Comparison of ENCODE assay signal across 16 cellular contexts in genomic region chr4:57575465-57575864, GRCh38.
DNase-seq lines count a peak whose midpoint lies in the region; ATAC-seq and TF ChIP-seq lines count a peak whose summit lies in the region.
"Had no signal": no experiment of that assay in that cellular context is flagged by ENCODE, and none has a peak within 500 bp of the region (broad histone marks: within the 10 kb centered on the region; RNA-seq: fewer than 3 reads in every experiment).

No MANE protein-coding gene starts in this region.

- ATAC-seq in heart left ventricle: peak; percentile 42 to 90 (median 58)

- no peaks in the 10 kb centered on the region for H3K27me3 Mint-ChIP-seq in nephron (ENCODE audit: low read depth)
- H3K27me3 Mint-ChIP-seq: B cell; CD4-positive, alpha-beta T cell had no signal

- DNase-seq in heart left ventricle (peak in 3 of 5 donors; percentile 33 to 41 (median 33)), cardiac septum (ENCODE audit: low spot score) (no peak), DMS 273 treated with DMSO at 0.1 percent for 48 hours (lab: John Stamatoyannopoulos, UW) (peak; percentile 4), WERI-Rb-1 (peak; percentile 25), thyroid gland (no peak), AG08396 (ENCODE audit: low spot score) (no peak)
- DNase-seq: ACHN; C1 segment of cervical spinal cord; Calu3; CD4-positive, alpha-beta T cell; DND-41; GDM1; H7; IMR-90 had no signal

- TF ChIP-seq POLR2A in heart left ventricle (IDR thresholded peaks at IDR 0.05): no peak
- no peak for TF ChIP-seq POLR2A in thyroid gland (IDR thresholded peaks at IDR 0.05)

- H3K36me3 ChIP-seq in heart left ventricle (no peaks in the 10 kb centered on the region), WERI-Rb-1 (no peaks in the 10 kb centered on the region), thyroid gland (no peaks in the 10 kb centered on the region)

- H3K27ac Mint-ChIP-seq in nephron: peak overlapping the region in 2 of 3 experiments; percentile 17 to 80
- H3K27ac Mint-ChIP-seq: B cell; CD4-positive, alpha-beta T cell had no signal

- H3K9me3 Mint-ChIP-seq in nephron: peaks cover 20% of the 10 kb centered on the region

- no peaks in the 10 kb centered on the region for H3K36me3 Mint-ChIP-seq in nephron (ENCODE audit: low read depth)

- H3K4me1 Mint-ChIP-seq in nephron: peaks cover 8% of the 10 kb centered on the region
- H3K4me1 Mint-ChIP-seq: B cell had no signal

- no peaks in the 10 kb centered on the region for H3K27me3 ChIP-seq in heart left ventricle
- H3K27me3 ChIP-seq in WERI-Rb-1 (ENCODE audit: insufficient read depth, low read depth, severe bottlenecking): no peaks in the 10 kb centered on the region
- H3K27me3 ChIP-seq in thyroid gland: no peaks in the 10 kb centered on the region

- H3K4me3 ChIP-seq in heart left ventricle (no peak overlapping the region), WERI-Rb-1 (ENCODE audit: low read depth, low read length) (no peak overlapping the region), thyroid gland (replicated peaks in 1 of 3) (no peak overlapping the region)

- H3K4me3 Mint-ChIP-seq in nephron: no peak overlapping the region
- H3K4me3 Mint-ChIP-seq: B cell; CD4-positive, alpha-beta T cell had no signal

- H3K9me3 ChIP-seq in heart left ventricle (peaks cover 0 to 5% (median 0%) of the 10 kb centered on the region in 12 donors), WERI-Rb-1 (ENCODE audit: severe bottlenecking) (no peaks in the 10 kb centered on the region), thyroid gland (no peaks in the 10 kb centered on the region)

- H3K4me1 ChIP-seq in heart left ventricle (peaks cover 0 to 11% (median 0%) of the 10 kb centered on the region in 12 donors), thyroid gland (no peaks in the 10 kb centered on the region)

- TF ChIP-seq CTCF in heart left ventricle (IDR thresholded peaks at IDR 0.05): no peak
- no peak for TF ChIP-seq CTCF in WERI-Rb-1 (IDR thresholded peaks at IDR 0.05; ENCODE audit: low read depth, low read length)
- no peak for TF ChIP-seq CTCF in nephron (IDR thresholded peaks at IDR 0.05; ENCODE audit: unreplicated experiment in 3 of 3)
- TF ChIP-seq CTCF in thyroid gland (IDR thresholded peaks at IDR 0.05): no peak

- 27 to 68% (median 45%) methylated on average over 2 of the region's 2 CpGs for WGBS in heart left ventricle, 4 donors
- 63 to 72% methylated on average over 2 of the region's 2 CpGs for WGBS in thyroid gland, 2 donors

- intact Hi-C loops in heart left ventricle (cut with DNase I): no loop called here
- intact Hi-C loops in cardiac septum (cut with DNase I): no loop called here
- intact Hi-C loops in thyroid gland (cut with DNase I): no loop called here

- H3K27ac ChIP-seq in heart left ventricle: no peak overlapping the region
- H3K27ac ChIP-seq in WERI-Rb-1: no peak overlapping the region
- H3K27ac ChIP-seq in thyroid gland: no peak overlapping the region

Comparison
In these comparisons a context has a peak if more than half of its experiments do, and no peak if none do; other contexts are left out.
1. DNase-seq: peak in heart left ventricle (3 of 5), DMS 273 treated with DMSO at 0.1 percent for 48 hours (single experiment) and WERI-Rb-1 (single experiment); none in cardiac septum (single experiment), thyroid gland (0 of 2) and AG08396 (single experiment).